ENCODE assay signal across 8 cellular contexts in the genomic region with DNA sequence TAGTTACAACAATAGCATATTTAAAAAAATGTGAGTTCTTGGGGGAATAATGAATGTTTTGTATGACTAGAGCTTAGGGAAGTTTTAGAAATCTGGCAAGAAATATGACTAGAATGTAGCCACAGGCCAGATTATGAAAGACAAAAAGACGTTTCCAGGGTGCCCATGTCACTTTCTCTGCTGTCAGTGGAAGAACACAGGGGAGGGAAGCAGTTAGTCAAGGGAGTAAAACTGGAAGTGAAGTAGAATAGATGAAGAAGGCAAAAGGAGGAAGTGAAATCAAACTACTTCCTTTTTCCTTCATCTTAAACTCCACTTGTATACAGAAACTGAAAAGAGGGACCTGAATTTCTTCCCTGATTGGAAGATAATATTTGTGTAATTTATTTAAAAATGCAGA.
DNase-seq lines count a peak whose midpoint lies in the region; ATAC-seq, FAIRE-seq and TF ChIP-seq lines count a peak whose summit lies in the region.

No MANE protein-coding gene starts in this region.

- H3K36me3 ChIP-seq in fibroblast of lung (ENCODE audit: control insufficient read depth, insufficient read depth, low read length) (no peaks in the 10 kb centered on the region), kidney (ENCODE audit: control insufficient read depth in 1 of 2, insufficient read depth in 2 of 2, low read length in 2 of 2) (no peaks in the 10 kb centered on the region)

- no peaks in the 10 kb centered on the region for H3K27me3 Mint-ChIP-seq in CD14-positive monocyte (ENCODE audit: low read depth in 3 of 3)

- H3K36me3 Mint-ChIP-seq in CD14-positive monocyte, result peaks cover 4 to 17% of the 10 kb centered on the region in 2 donors

- TF ChIP-seq CTCF in CD14-positive monocyte (IDR thresholded peaks at IDR 0.05) (no peak), fibroblast of lung (conservative IDR thresholded peaks at IDR 0.05 in 1 of 2, IDR thresholded peaks at IDR 0.05 in 1 of 2; ENCODE audit: low read depth in 1 of 2, low read length in 2 of 2) (no peak), kidney (IDR thresholded peaks at IDR 0.05; ENCODE audit: borderline replicate concordance, extremely low read depth, insufficient read depth) (no peak), coronary artery (IDR thresholded peaks at IDR 0.05) (no peak)

- no peaks in the 10 kb centered on the region for H3K9me3 ChIP-seq in fibroblast of lung (ENCODE audit: control insufficient read depth, insufficient read depth, low read depth, low read length)
- H3K9me3 ChIP-seq in kidney (ENCODE audit: control insufficient read depth in 1 of 2, low read length in 2 of 2), result no peaks in the 10 kb centered on the region

- FAIRE-seq in kidney (lab: Jason Lieb, UNC) (no peak), frontal cortex (lab: Jason Lieb, UNC) (no peak)

- H3K27me3 ChIP-seq in fibroblast of lung (ENCODE audit: control insufficient read depth, insufficient read depth, low read length), result no peaks in the 10 kb centered on the region

- no peaks in the 10 kb centered on the region for H3K79me2 ChIP-seq in fibroblast of lung (ENCODE audit: control insufficient read depth, insufficient read depth, low read length)

- H3K4me3 Mint-ChIP-seq in CD14-positive monocyte, result peak overlapping the region in 1 of 2 donors; percentile 54

- peaks cover 7 to 22% (median 17%) of the 10 kb centered on the region in 7 donors for H3K9me3 Mint-ChIP-seq in CD14-positive monocyte

- no peak overlapping the region for H3K27ac ChIP-seq in fibroblast of lung (ENCODE audit: insufficient read depth, low read length)
- no peak overlapping the region for H3K27ac ChIP-seq in kidney (ENCODE audit: low read depth in 2 of 2, low read length in 2 of 2)
- no peak overlapping the region for H3K27ac ChIP-seq in coronary artery

- H3K4me2 ChIP-seq in fibroblast of lung (ENCODE audit: extremely low read depth, insufficient read depth, low read length), result no peak overlapping the region

- no peaks in the 10 kb centered on the region for H3K4me1 ChIP-seq in fibroblast of lung (ENCODE audit: control insufficient read depth, extremely low read depth, insufficient read depth, low read length)
- H3K4me1 ChIP-seq in kidney (ENCODE audit: control insufficient read depth in 1 of 2, insufficient read depth in 1 of 2, low read depth in 1 of 2, low read length in 2 of 2), result no peaks in the 10 kb centered on the region

- ATAC-seq in GM21390 (IDR thresholded peaks at IDR 0.05; ENCODE audit: unreplicated experiment) (peak; percentile 85), HG03558 (IDR thresholded peaks at IDR 0.05; ENCODE audit: extremely low read depth, unreplicated experiment) (peak; percentile 70)

- H2AFZ ChIP-seq in fibroblast of lung (ENCODE audit: low read length), result peak overlapping the region; percentile 47

- H4K20me1 ChIP-seq in fibroblast of lung (ENCODE audit: control insufficient read depth, extremely low read depth, insufficient read depth, low read length), result no peaks in the 10 kb centered on the region

- intact Hi-C loops in CD14-positive monocyte (cut with micrococcal nuclease), result loop anchor here (2.0 to 10.0 kb wide), 3 partner anchors 33 to 73 kb away; no protein-coding TSS in a partner anchor
- intact Hi-C loops in kidney (cut with DNase I), result no loop called here

- DNase-seq in CD14-positive monocyte (ENCODE audit: low spot score) (peak; percentile 78), fibroblast of lung (ENCODE audit: low read depth in 2 of 2) (no peak), kidney (no peak), frontal cortex (ENCODE audit: low spot score in 2 of 2) (no peak), coronary artery (ENCODE audit: low spot score) (no peak)
- DNase-seq in effector CD8-positive, alpha-beta T cell (lab: John Stamatoyannopoulos, UW), result no peak

- peaks cover 35% of the 10 kb centered on the region for H3K4me1 Mint-ChIP-seq in CD14-positive monocyte

- peak overlapping the region; percentile 88 to 96 (median 94) for H3K27ac Mint-ChIP-seq in CD14-positive monocyte

- H3K4me3 ChIP-seq in fibroblast of lung (replicated peaks in 1 of 4; ENCODE audit: control extremely low read depth in 1 of 4, insufficient read depth in 1 of 4, low read depth in 3 of 4, low read length in 4 of 4) (no peak overlapping the region), kidney (ENCODE audit: low read length in 2 of 2) (no peak overlapping the region), coronary artery (no peak overlapping the region)

- H3K9ac ChIP-seq in fibroblast of lung (ENCODE audit: insufficient read depth, low read length) (no peak overlapping the region), kidney (ENCODE audit: low read length in 2 of 2) (no peak overlapping the region)
